Comparison of ENCODE assay signal across 21 cellular contexts in genomic region chr1:25055045-25055780, GRCh38.
"Had no signal": no experiment of that assay in that cellular context is flagged by ENCODE, and none has a peak within 500 bp of the region (broad histone marks: within the 10 kb centered on the region; RNA-seq: fewer than 3 reads in every experiment).

No MANE protein-coding gene starts in this region.

- H3K36me3 Mint-ChIP-seq: activated CD4-positive, alpha-beta memory T cell treated with anti-CD3 and anti-CD28 coated beads for 36 hours; activated CD8-positive, alpha-beta memory T cell treated with anti-CD3 and anti-CD28 coated beads, Interleukin-2, amount 10 ng/mL, durations not matched to agents 7 days and 5 days; brain; stimulated activated effector memory CD8-positive, alpha-beta T cell treated with anti-CD3 and anti-CD28 coated beads, Interleukin-12 subunit alpha, Interleukin-12 subunit beta, amount 100 ng/mL, for 72 hours; type B pancreatic cell had no signal

- H3K4me1 ChIP-seq: colonic mucosa, pancreas, stomach had no signal

- H3K4me3 ChIP-seq: colonic mucosa, pancreas, smooth muscle cell, stomach had no signal

- H3K9me3 Mint-ChIP-seq: activated CD4-positive, alpha-beta memory T cell treated with anti-CD3 and anti-CD28 coated beads for 36 hours; activated T-helper 17 cell treated with anti-CD3 and anti-CD28 coated beads, Interleukin-2, amount 50 U/mL, for 72 hours; stimulated activated effector memory CD8-positive, alpha-beta T cell treated with anti-CD3 and anti-CD28 coated beads, Interleukin-12 subunit alpha, Interleukin-12 subunit beta, amount 100 ng/mL, for 72 hours; type B pancreatic cell had no signal

- H3K36me3 ChIP-seq: colonic mucosa, pancreas, stomach, WERI-Rb-1 had no signal

- H3K27ac ChIP-seq: colonic mucosa, pancreas, stomach had no signal

- H3K27me3 Mint-ChIP-seq: brain had no signal

- H3K9me3 ChIP-seq: colonic mucosa, pancreas, stomach had no signal

- H3K4me3 Mint-ChIP-seq: activated CD4-positive, alpha-beta memory T cell treated with anti-CD3 and anti-CD28 coated beads for 36 hours; activated CD8-positive, alpha-beta memory T cell treated with anti-CD3 and anti-CD28 coated beads, Interleukin-2, amount 10 ng/mL, durations not matched to agents 7 days and 5 days; activated T-helper 17 cell treated with anti-CD3 and anti-CD28 coated beads, Interleukin-2, amount 50 U/mL, for 72 hours; brain; stimulated activated effector memory CD8-positive, alpha-beta T cell treated with anti-CD3 and anti-CD28 coated beads, Interleukin-12 subunit alpha, Interleukin-12 subunit beta, amount 100 ng/mL, for 72 hours; T-helper 17 cell; type B pancreatic cell had no signal

- H3K27me3 ChIP-seq: colonic mucosa had no signal

- ATAC-seq: activated CD8-positive, alpha-beta memory T cell treated with anti-CD3 and anti-CD28 coated beads, Interleukin-2, amount 10 ng/mL, durations not matched to agents 7 days and 5 days; activated T-helper 17 cell treated with anti-CD3 and anti-CD28 coated beads, Interleukin-2, amount 50 U/mL, for 72 hours; pancreas; sciatic nerve; stimulated activated effector memory CD8-positive, alpha-beta T cell treated with anti-CD3 and anti-CD28 coated beads, Interleukin-12 subunit alpha, Interleukin-12 subunit beta, amount 100 ng/mL, for 72 hours; T-helper 17 cell had no signal

- H3K27ac Mint-ChIP-seq: activated CD4-positive, alpha-beta memory T cell treated with anti-CD3 and anti-CD28 coated beads for 36 hours; activated CD8-positive, alpha-beta memory T cell treated with anti-CD3 and anti-CD28 coated beads, Interleukin-2, amount 10 ng/mL, durations not matched to agents 7 days and 5 days; activated T-helper 17 cell treated with anti-CD3 and anti-CD28 coated beads, Interleukin-2, amount 50 U/mL, for 72 hours; stimulated activated effector memory CD8-positive, alpha-beta T cell treated with anti-CD3 and anti-CD28 coated beads, Interleukin-12 subunit alpha, Interleukin-12 subunit beta, amount 100 ng/mL, for 72 hours; T-helper 17 cell had no signal

- DNase-seq: activated CD4-positive, alpha-beta memory T cell treated with anti-CD3 and anti-CD28 coated beads for 36 hours; activated CD4-positive, alpha-beta T cell treated with anti-CD3 and anti-CD28 coated beads for 4 hours; activated CD8-positive, alpha-beta memory T cell treated with anti-CD3 and anti-CD28 coated beads, Interleukin-2, amount 10 ng/mL, durations not matched to agents 7 days and 5 days; activated naive CD4-positive, alpha-beta T cell; activated T-cell treated with anti-CD3 and anti-CD28 coated beads, Interleukin-2, amount 50 U/mL, for 1 hour; central memory CD4-positive, alpha-beta T cell; colonic mucosa; hypothalamus; islet precursor cell; midbrain; stimulated activated CD4-positive, alpha-beta T cell treated with anti-CD3 and anti-CD28 coated beads, Interleukin-4, amount 100 ng/mL, for 24 hours; stomach; T-helper 17 cell had no signal

- H3K4me1 Mint-ChIP-seq: activated CD8-positive, alpha-beta memory T cell treated with anti-CD3 and anti-CD28 coated beads, Interleukin-2, amount 10 ng/mL, durations not matched to agents 7 days and 5 days had no signal
